13 cellular contexts compared by ENCODE assay signal in the genomic region with DNA sequence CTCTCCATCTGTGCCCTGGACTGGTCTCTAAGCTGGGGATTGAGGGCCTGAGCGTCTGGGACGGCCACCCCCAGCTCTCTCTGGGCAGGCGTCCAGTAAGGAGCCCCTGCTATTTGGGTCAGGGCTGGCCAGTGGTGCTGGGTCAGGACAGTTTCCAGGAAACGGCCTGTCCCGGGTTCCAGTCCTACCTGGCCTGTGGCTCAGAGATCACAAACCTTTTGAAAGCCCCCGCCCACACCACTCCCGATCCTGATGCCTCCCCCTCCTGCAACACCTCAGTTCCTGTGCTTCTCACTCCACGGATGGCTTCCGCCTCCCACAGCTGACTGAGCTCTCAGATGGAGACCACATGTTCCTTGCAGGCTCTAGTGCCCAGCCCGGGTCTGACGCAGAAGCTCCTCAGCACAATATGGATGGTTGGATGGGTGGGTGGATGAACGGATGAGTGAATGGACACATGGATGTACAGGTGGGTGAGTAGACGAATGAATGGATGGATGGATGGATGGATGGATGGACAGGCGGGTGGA.
DNase-seq lines count a peak whose midpoint lies in the region; ATAC-seq, FAIRE-seq and TF ChIP-seq lines count a peak whose summit lies in the region.
"Had no signal": no experiment of that assay in that cellular context is flagged by ENCODE, and none has a peak within 500 bp of the region (broad histone marks: within the 10 kb centered on the region; RNA-seq: fewer than 3 reads in every experiment).

No MANE protein-coding gene starts in this region.

- H3K9me3 ChIP-seq in mesodermal cell (ENCODE audit: control insufficient read depth, low read length): no peaks in the 10 kb centered on the region
- H3K9me3 ChIP-seq in thoracic aorta: no peaks in the 10 kb centered on the region
- H3K9me3 ChIP-seq: psoas muscle, SJCRH30 had no signal

- ATAC-seq in activated T-cell treated with anti-CD3 and anti-CD28 coated beads, Interleukin-2, amount 50 U/mL, for 72 hours (replicated peaks in 1 of 2): no peak
- ATAC-seq in central memory CD8-positive, alpha-beta T cell (replicated peaks; ENCODE audit: extremely low read depth, poor library complexity, severe bottlenecking): no peak
- no peak for ATAC-seq in thoracic aorta (ENCODE audit: insufficient number of reproducible peaks, low FRiP score, low read depth)
- ATAC-seq: foreskin keratinocyte had no signal

- no peaks in the 10 kb centered on the region for H3K27me3 ChIP-seq in thoracic aorta (replicated peaks; ENCODE audit: insufficient read depth)
- H3K27me3 ChIP-seq: foreskin keratinocyte, SJCRH30 had no signal

- TF ChIP-seq CTCF in thoracic aorta (IDR thresholded peaks at IDR 0.05): no peak

- H3K4me3 Mint-ChIP-seq in activated T-cell treated with anti-CD3 and anti-CD28 coated beads, Interleukin-2, amount 50 U/mL, for 24 hours: no peak overlapping the region
- peak overlapping the region in 1 of 2 donors; percentile 58 for H3K4me3 Mint-ChIP-seq in activated T-cell treated with anti-CD3 and anti-CD28 coated beads, Interleukin-2, amount 50 U/mL, for 72 hours
- H3K4me3 Mint-ChIP-seq in central memory CD8-positive, alpha-beta T cell: no peak overlapping the region

- FAIRE-seq in GM19239 (lab: Jason Lieb, UNC): no peak

- no peak overlapping the region for H3K4me3 ChIP-seq in mesodermal cell (ENCODE audit: extremely low read depth, insufficient read depth, low read length, poor library complexity, severe bottlenecking)
- no peak overlapping the region for H3K4me3 ChIP-seq in thoracic aorta
- H3K4me3 ChIP-seq: psoas muscle, SJCRH30 had no signal

- 88 to 91% methylated on average over 11 to 14 of the region's 14 CpGs for WGBS in mesodermal cell (ENCODE audit: insufficient coverage in 2 of 2), 2 experiments

- peaks cover 73% of the 10 kb centered on the region for H3K4me1 Mint-ChIP-seq in activated T-cell treated with anti-CD3 and anti-CD28 coated beads, Interleukin-2, amount 50 U/mL, for 24 hours (ENCODE audit: low read depth)
- H3K4me1 Mint-ChIP-seq in activated T-cell treated with anti-CD3 and anti-CD28 coated beads, Interleukin-2, amount 50 U/mL, for 72 hours (ENCODE audit: low read depth): peaks cover 78% of the 10 kb centered on the region
- peaks cover 30% of the 10 kb centered on the region for H3K4me1 Mint-ChIP-seq in central memory CD8-positive, alpha-beta T cell

- DNase-seq in activated T-cell treated with anti-CD3 and anti-CD28 coated beads, Interleukin-2, amount 50 U/mL, for 24 hours: no peak
- DNase-seq in activated T-cell treated with anti-CD3 and anti-CD28 coated beads, Interleukin-2, amount 50 U/mL, for 72 hours: no peak
- DNase-seq in central memory CD8-positive, alpha-beta T cell (ENCODE audit: low spot score in 2 of 2): no peak
- DNase-seq in thoracic aorta (ENCODE audit: low spot score): no peak
- DNase-seq in GM19239 (ENCODE audit: insufficient read length, low spot score): no peak
- DNase-seq in COLO668 (lab: John Stamatoyannopoulos, UW; ENCODE audit: unreplicated experiment): no peak
- DNase-seq in activated gamma-delta T cell (lab: John Stamatoyannopoulos, UW): no peak
- DNase-seq: cortex of kidney, foreskin keratinocyte, NCI-H187, SJCRH30 had no signal

- H3K36me3 ChIP-seq in mesodermal cell (ENCODE audit: control insufficient read depth, insufficient read depth, low read length) (no peaks in the 10 kb centered on the region), thoracic aorta (no peaks in the 10 kb centered on the region)
- H3K36me3 ChIP-seq: SJCRH30 had no signal

- H3K4me1 ChIP-seq in mesodermal cell (ENCODE audit: control insufficient read depth, insufficient read depth, low read length, poor library complexity, severe bottlenecking): peaks cover 22% of the 10 kb centered on the region
- peaks cover 18 to 29% of the 10 kb centered on the region in 2 donors for H3K4me1 ChIP-seq in thoracic aorta (ENCODE audit: control insufficient read depth in 1 of 2, low read depth in 2 of 2)
- H3K4me1 ChIP-seq: foreskin keratinocyte, psoas muscle, SJCRH30 had no signal

- peaks cover 47% of the 10 kb centered on the region for H3K36me3 Mint-ChIP-seq in activated T-cell treated with anti-CD3 and anti-CD28 coated beads, Interleukin-2, amount 50 U/mL, for 24 hours (ENCODE audit: low read depth)
- peaks cover 12 to 19% of the 10 kb centered on the region in 2 donors for H3K36me3 Mint-ChIP-seq in activated T-cell treated with anti-CD3 and anti-CD28 coated beads, Interleukin-2, amount 50 U/mL, for 72 hours (ENCODE audit: insufficient read depth in 2 of 2)
- peaks cover 5% of the 10 kb centered on the region for H3K36me3 Mint-ChIP-seq in central memory CD8-positive, alpha-beta T cell (ENCODE audit: insufficient read depth)

- peak overlapping the region; percentile 94 for H3K27ac Mint-ChIP-seq in activated T-cell treated with anti-CD3 and anti-CD28 coated beads, Interleukin-2, amount 50 U/mL, for 24 hours
- no peak overlapping the region for H3K27ac Mint-ChIP-seq in activated T-cell treated with anti-CD3 and anti-CD28 coated beads, Interleukin-2, amount 50 U/mL, for 72 hours
- peak overlapping the region; percentile 93 for H3K27ac Mint-ChIP-seq in central memory CD8-positive, alpha-beta T cell (ENCODE audit: low read depth)

- H3K9me3 Mint-ChIP-seq in activated T-cell treated with anti-CD3 and anti-CD28 coated beads, Interleukin-2, amount 50 U/mL, for 24 hours: peaks cover 5% of the 10 kb centered on the region
- H3K9me3 Mint-ChIP-seq in activated T-cell treated with anti-CD3 and anti-CD28 coated beads, Interleukin-2, amount 50 U/mL, for 72 hours: peaks cover 10% of the 10 kb centered on the region in 2 donors
- H3K9me3 Mint-ChIP-seq in central memory CD8-positive, alpha-beta T cell: peaks cover 8% of the 10 kb centered on the region

- H3K27ac ChIP-seq in mesodermal cell (ENCODE audit: low read depth, low read length, severe bottlenecking) (peak overlapping the region; percentile 89), thoracic aorta (peak overlapping the region; percentile 12 to 62)
- H3K27ac ChIP-seq: foreskin keratinocyte, psoas muscle, SJCRH30 had no signal

- no peaks in the 10 kb centered on the region for H3K27me3 Mint-ChIP-seq in activated T-cell treated with anti-CD3 and anti-CD28 coated beads, Interleukin-2, amount 50 U/mL, for 24 hours
- H3K27me3 Mint-ChIP-seq in activated T-cell treated with anti-CD3 and anti-CD28 coated beads, Interleukin-2, amount 50 U/mL, for 72 hours (ENCODE audit: low read depth): no peaks in the 10 kb centered on the region
- H3K27me3 Mint-ChIP-seq in central memory CD8-positive, alpha-beta T cell: no peaks in the 10 kb centered on the region
